Comparison of ENCODE assay signal across 13 cellular contexts in genomic region chr12:48882325-48882687, GRCh38. TPM values are rescaled to one million over a fixed set of nuclear protein-coding genes. Genes with fewer than 3 reads are reported as not detected.
A peak's percentile ranks its signal among the peaks of the same experiment; 100 is the strongest.
DNase-seq lines count a peak whose midpoint lies in the region; ATAC-seq and TF ChIP-seq lines count a peak whose summit lies in the region.
"Had no signal": no experiment of that assay in that cellular context is flagged by ENCODE, and none has a peak within 500 bp of the region (broad histone marks: within the 10 kb centered on the region; RNA-seq: fewer than 3 reads in every experiment).

No MANE protein-coding gene starts in this region.

- peak overlapping the region; percentile 74 for H2AFZ ChIP-seq in smooth muscle cell (ENCODE audit: low read depth)

- POLR2A ChIA-PET in HEK293 (lab: Yijun Ruan, JAX): interaction anchor here (1.1 to 3.4 kb wide), 2 partner anchors 17 to 29 kb away, joined by 5 to 24 read pairs; partner anchors contain the start of gene RND1

- H3K9me3 Mint-ChIP-seq in dendritic cell treated with granulocyte-macrophage colony-stimulating factor and Interleukin-4, amounts not matched to agents 40 ng/mL and 50 ng/mL, for 4 days: no peaks in the 10 kb centered on the region
- H3K9me3 Mint-ChIP-seq in stimulated activated naive B cell treated with anti-CD40 and anti-IgM and Interleukin-4, amounts not matched to agents 10 μg/mL and 1 μg/mL and 100 μg/mL, for 72 hours: no peaks in the 10 kb centered on the region

- H3K27me3 ChIP-seq in smooth muscle cell (ENCODE audit: low read depth): no peaks in the 10 kb centered on the region

- H3F3A ChIP-seq in smooth muscle cell (ENCODE audit: low read depth): no peaks in the 10 kb centered on the region

- no peak overlapping the region for H3K27ac Mint-ChIP-seq in dendritic cell treated with granulocyte-macrophage colony-stimulating factor and Interleukin-4, amounts not matched to agents 40 ng/mL and 50 ng/mL, for 4 days
- no peak overlapping the region for H3K27ac Mint-ChIP-seq in stimulated activated naive B cell treated with anti-CD40 and anti-IgM and Interleukin-4, amounts not matched to agents 10 μg/mL and 1 μg/mL and 100 μg/mL, for 72 hours

- H3K9ac ChIP-seq in smooth muscle cell (ENCODE audit: low read depth): peak overlapping the region; percentile 43

- H3K4me1 ChIP-seq in HEK293 (ENCODE audit: control insufficient read depth, insufficient read depth, low read length) (peaks cover 20% of the 10 kb centered on the region), smooth muscle cell (ENCODE audit: low read depth) (peaks cover 33% of the 10 kb centered on the region)

- no peaks in the 10 kb centered on the region for H3K36me3 Mint-ChIP-seq in dendritic cell treated with granulocyte-macrophage colony-stimulating factor and Interleukin-4, amounts not matched to agents 40 ng/mL and 50 ng/mL, for 4 days (ENCODE audit: low read depth)
- no peaks in the 10 kb centered on the region for H3K36me3 Mint-ChIP-seq in stimulated activated naive B cell treated with anti-CD40 and anti-IgM and Interleukin-4, amounts not matched to agents 10 μg/mL and 1 μg/mL and 100 μg/mL, for 72 hours

- H3K79me2 ChIP-seq in smooth muscle cell (ENCODE audit: low read depth): no peaks in the 10 kb centered on the region

- H3K27ac ChIP-seq in HEK293 (ENCODE audit: extremely low read depth, low read depth, low read length) (no peak overlapping the region), smooth muscle cell (ENCODE audit: low read depth) (peak overlapping the region; percentile 40)

- no peak for TF ChIP-seq CTCF in HEK293 (tag by site-specific recombination; IDR thresholded peaks at IDR 0.05)
- TF ChIP-seq CTCF in smooth muscle cell (IDR thresholded peaks at IDR 0.05; ENCODE audit: borderline replicate concordance, insufficient read depth, poor library complexity, severe bottlenecking): no peak

- peak overlapping the region; percentile 0 for H3K4me3 Mint-ChIP-seq in dendritic cell treated with granulocyte-macrophage colony-stimulating factor and Interleukin-4, amounts not matched to agents 40 ng/mL and 50 ng/mL, for 4 days
- no peak overlapping the region for H3K4me3 Mint-ChIP-seq in stimulated activated naive B cell treated with anti-CD40 and anti-IgM and Interleukin-4, amounts not matched to agents 10 μg/mL and 1 μg/mL and 100 μg/mL, for 72 hours

- no peak overlapping the region for H3K4me3 ChIP-seq in HEK293 (ENCODE audit: low read depth, low read length)
- H3K4me3 ChIP-seq in smooth muscle cell: peak overlapping the region; percentile 23
- H3K4me3 ChIP-seq: mucosa of descending colon had no signal

- H3K9me3 ChIP-seq in HEK293 (ENCODE audit: control insufficient read depth, insufficient read depth, low read depth, low read length) (no peaks in the 10 kb centered on the region), smooth muscle cell (replicated peaks; ENCODE audit: low read depth) (no peaks in the 10 kb centered on the region)
- H3K9me3 ChIP-seq: mucosa of descending colon had no signal

- DNase-seq in iris pigment epithelial cell (ENCODE audit: low read depth): peak; percentile 36
- no peak for DNase-seq in smooth muscle cell (lab: John Stamatoyannopoulos, UW; ENCODE audit: unreplicated experiment)
- DNase-seq in stimulated activated naive B cell treated with anti-CD40 and anti-IgM and Interleukin-4, amounts not matched to agents 10 μg/mL and 1 μg/mL and 100 μg/mL, for 72 hours: no peak
- no peak for DNase-seq in activated CD8-positive, alpha-beta memory T cell treated with anti-CD3 and anti-CD28 coated beads, Interleukin-2, amount 50 U/mL, for 48 hours
- DNase-seq in MV-4-11 (lab: John Stamatoyannopoulos, UW): no peak
- DNase-seq: activated CD4-positive, CD25-positive, alpha-beta regulatory T cell; amniotic stem cell; mucosa of descending colon; NCI-H526 had no signal

- ATAC-seq in stimulated activated naive B cell treated with anti-CD40 and anti-IgM and Interleukin-4, amounts not matched to agents 10 μg/mL and 1 μg/mL and 100 μg/mL, for 72 hours (replicated peaks): no peak
- no peak for ATAC-seq in GM21390 (IDR thresholded peaks at IDR 0.05; ENCODE audit: unreplicated experiment)
- ATAC-seq: HCT116 had no signal

- H4K20me1 ChIP-seq in smooth muscle cell (ENCODE audit: low read depth): no peaks in the 10 kb centered on the region

- no peaks in the 10 kb centered on the region for H3K36me3 ChIP-seq in HEK293 (ENCODE audit: control insufficient read depth in 2 of 2, insufficient read depth in 1 of 2, low read length in 2 of 2)
- H3K36me3 ChIP-seq in smooth muscle cell (ENCODE audit: low read depth): no peaks in the 10 kb centered on the region

- intact Hi-C loops in dendritic cell treated with granulocyte-macrophage colony-stimulating factor and Interleukin-4, amounts not matched to agents 40 ng/mL and 50 ng/mL, for 4 days (cut with micrococcal nuclease): no loop called here

- peak overlapping the region; percentile 80 for H3K4me2 ChIP-seq in smooth muscle cell

- WGBS in smooth muscle cell (ENCODE audit: low lambda C conversion rate): 4% methylated on average over 10 of the region's 10 CpGs

- H3K4me1 Mint-ChIP-seq in dendritic cell treated with granulocyte-macrophage colony-stimulating factor and Interleukin-4, amounts not matched to agents 40 ng/mL and 50 ng/mL, for 4 days (ENCODE audit: low read depth): peaks cover 11% of the 10 kb centered on the region
- peaks cover 6 to 11% of the 10 kb centered on the region in 2 donors for H3K4me1 Mint-ChIP-seq in stimulated activated naive B cell treated with anti-CD40 and anti-IgM and Interleukin-4, amounts not matched to agents 10 μg/mL and 1 μg/mL and 100 μg/mL, for 72 hours

- CTCF ChIA-PET in HEK293 (lab: Yijun Ruan, JAX): interaction anchor here (0.9 to 8.3 kb wide), 4 partner anchors 9 to 114 kb away, joined by 3 to 64 read pairs (median 22); partner anchors contain the start of gene DDX23

- H3K27me3 Mint-ChIP-seq in dendritic cell treated with granulocyte-macrophage colony-stimulating factor and Interleukin-4, amounts not matched to agents 40 ng/mL and 50 ng/mL, for 4 days: peaks cover 46% of the 10 kb centered on the region
- H3K27me3 Mint-ChIP-seq in stimulated activated naive B cell treated with anti-CD40 and anti-IgM and Interleukin-4, amounts not matched to agents 10 μg/mL and 1 μg/mL and 100 μg/mL, for 72 hours: peaks cover 23 to 36% of the 10 kb centered on the region in 2 donors

TF ChIP-seq in HEK293, 187 proteins besides CTCF, POLR2A, EP300 and RAD21 (continues in another document):
- TF ChIP-seq ZNF776 (tag by site-specific recombination; IDR thresholded peaks at IDR 0.05; ENCODE audit: borderline replicate concordance) (no peak), RBAK (tag by site-specific recombination; IDR thresholded peaks at IDR 0.05) (no peak), ZNF16 (tag by site-specific recombination; IDR thresholded peaks at IDR 0.05; ENCODE audit: low read depth) (no peak), ZBTB11 (tag by site-specific recombination; conservative IDR thresholded peaks at IDR 0.05; ENCODE audit: low read depth) (no peak), ZNF76 (tag by site-specific recombination; IDR thresholded peaks at IDR 0.05; ENCODE audit: borderline replicate concordance, low read depth) (no peak), ZNF664 (tag by site-specific recombination; IDR thresholded peaks at IDR 0.05) (no peak)
- TF ChIP-seq, protein P1, sequence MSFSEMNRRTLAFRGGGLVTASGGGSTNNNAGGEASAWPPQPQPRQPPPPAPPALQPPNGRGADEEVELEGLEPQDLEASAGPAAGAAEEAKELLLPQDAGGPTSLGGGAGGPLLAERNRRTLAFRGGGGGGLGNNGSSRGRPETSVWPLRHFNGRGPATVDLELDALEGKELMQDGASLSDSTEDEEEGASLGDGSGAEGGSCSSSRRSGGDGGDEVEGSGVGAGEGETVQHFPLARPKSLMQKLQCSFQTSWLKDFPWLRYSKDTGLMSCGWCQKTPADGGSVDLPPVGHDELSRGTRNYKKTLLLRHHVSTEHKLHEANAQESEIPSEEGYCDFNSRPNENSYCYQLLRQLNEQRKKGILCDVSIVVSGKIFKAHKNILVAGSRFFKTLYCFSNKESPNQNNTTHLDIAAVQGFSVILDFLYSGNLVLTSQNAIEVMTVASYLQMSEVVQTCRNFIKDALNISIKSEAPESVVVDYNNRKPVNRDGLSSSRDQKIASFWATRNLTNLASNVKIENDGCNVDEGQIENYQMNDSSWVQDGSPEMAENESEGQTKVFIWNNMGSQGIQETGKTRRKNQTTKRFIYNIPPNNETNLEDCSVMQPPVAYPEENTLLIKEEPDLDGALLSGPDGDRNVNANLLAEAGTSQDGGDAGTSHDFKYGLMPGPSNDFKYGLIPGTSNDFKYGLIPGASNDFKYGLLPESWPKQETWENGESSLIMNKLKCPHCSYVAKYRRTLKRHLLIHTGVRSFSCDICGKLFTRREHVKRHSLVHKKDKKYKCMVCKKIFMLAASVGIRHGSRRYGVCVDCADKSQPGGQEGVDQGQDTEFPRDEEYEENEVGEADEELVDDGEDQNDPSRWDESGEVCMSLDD (tag by site-specific recombination; IDR thresholded peaks at IDR 0.05): 0 out of 2 replicates have a peak, but pooled peaks have one; percentile 22

RNA-seq across cellular contexts. Expression of gene RND1, which starts 16.6 kb away (rescaled TPM):
- 0.13 TPM in 1 of 2 replicates, not detected in the other for total RNA-seq in smooth muscle cell
- 0.50 and 1.6 TPM in 2 replicates for polyA plus RNA-seq in smooth muscle cell

RNA-seq across cellular contexts. Expression of gene DDX23, which starts 30.3 kb away (rescaled TPM):
- 51.7 and 68.9 TPM in 2 replicates for total RNA-seq in smooth muscle cell
- polyA plus RNA-seq in smooth muscle cell: 41.6 and 44.9 TPM in 2 replicates

RNA-seq across cellular contexts. Expression of gene FKBP11, which starts 43.0 kb away (rescaled TPM):
- 36.1 and 55.7 TPM in 2 replicates for total RNA-seq in smooth muscle cell
- 190 and 217 TPM in 2 replicates for polyA plus RNA-seq in smooth muscle cell
